Comparison of ENCODE assay signal across 18 cellular contexts in genomic region chr1:53558916-53559315, GRCh38.
DNase-seq lines count a peak whose midpoint lies in the region; ATAC-seq and TF ChIP-seq lines count a peak whose summit lies in the region.
"Had no signal": no experiment of that assay in that cellular context is flagged by ENCODE, and none has a peak within 500 bp of the region (broad histone marks: within the 10 kb centered on the region; RNA-seq: fewer than 3 reads in every experiment).

No MANE protein-coding gene starts in this region.

- no peaks in the 10 kb centered on the region for H3K9me3 ChIP-seq in upper lobe of right lung
- H3K9me3 ChIP-seq: BLaER1 treated with 17β-estradiol and CSF1 and Interleukin-3, amounts not matched to agents 10 nM and 100 nM; HAP-1 had no signal

- TF ChIP-seq CTCF in nephron progenitor cell (IDR thresholded peaks at IDR 0.05) (no peak), upper lobe of right lung (IDR thresholded peaks at IDR 0.05) (no peak)

- H3K4me3 ChIP-seq in H7 (ENCODE audit: insufficient read depth, low read depth, low read length) = no peak overlapping the region
- H3K4me3 ChIP-seq in upper lobe of right lung = no peak overlapping the region
- H3K4me3 ChIP-seq: BLaER1 treated with 17β-estradiol and CSF1 and Interleukin-3, amounts not matched to agents 10 nM and 100 nM; GM12878; HAP-1 had no signal

- peak overlapping the region; percentile 14 for H3K27ac Mint-ChIP-seq in nephron progenitor cell
- H3K27ac Mint-ChIP-seq: B cell; CD4-positive, CD25-positive, alpha-beta regulatory T cell had no signal

- no peak overlapping the region for H3K27ac ChIP-seq in upper lobe of right lung
- H3K27ac ChIP-seq: BLaER1 treated with 17β-estradiol and CSF1 and Interleukin-3, amounts not matched to agents 10 nM and 100 nM had no signal

- no peaks in the 10 kb centered on the region for H3K9me3 Mint-ChIP-seq in nephron progenitor cell
- H3K9me3 Mint-ChIP-seq: CD4-positive, CD25-positive, alpha-beta regulatory T cell; CD8-positive, alpha-beta memory T cell had no signal

- H3K36me3 ChIP-seq in H7 (replicated peaks; ENCODE audit: control insufficient read depth, insufficient read depth, low read length) (no peaks in the 10 kb centered on the region), upper lobe of right lung (no peaks in the 10 kb centered on the region)
- H3K36me3 ChIP-seq: BLaER1 treated with 17β-estradiol and CSF1 and Interleukin-3, amounts not matched to agents 10 nM and 100 nM; HAP-1 had no signal

- no peaks in the 10 kb centered on the region for H3K4me1 ChIP-seq in upper lobe of right lung
- H3K4me1 ChIP-seq: HAP-1 had no signal

- intact Hi-C loops in upper lobe of right lung (cut with DNase I) = no loop called here

- no peaks in the 10 kb centered on the region for H3K36me3 Mint-ChIP-seq in nephron progenitor cell (ENCODE audit: low read depth)
- H3K36me3 Mint-ChIP-seq: CD4-positive, CD25-positive, alpha-beta regulatory T cell; CD8-positive, alpha-beta memory T cell had no signal

- H3K4me1 Mint-ChIP-seq in nephron progenitor cell = peaks cover 45% of the 10 kb centered on the region
- H3K4me1 Mint-ChIP-seq: B cell had no signal

- H3K4me3 Mint-ChIP-seq in nephron progenitor cell = no peak overlapping the region
- H3K4me3 Mint-ChIP-seq: B cell; CD4-positive, CD25-positive, alpha-beta regulatory T cell; CD8-positive, alpha-beta memory T cell had no signal

- no peak for ATAC-seq in upper lobe of right lung
- ATAC-seq in GM21786 (IDR thresholded peaks at IDR 0.05; ENCODE audit: unreplicated experiment) = no peak
- ATAC-seq: GM12878 had no signal

- H3K27me3 ChIP-seq in H7 (ENCODE audit: control insufficient read depth, insufficient read depth, low read length) = peaks cover 4% of the 10 kb centered on the region; the same call in 1 of the 2 replicates
- peaks cover 7% of the 10 kb centered on the region for H3K27me3 ChIP-seq in upper lobe of right lung

- peak; percentile 3 for DNase-seq in activated CD8-positive, alpha-beta memory T cell treated with anti-CD3 and anti-CD28 coated beads, Interleukin-2, amount 50 U/mL, for 4 hours
- no peak for DNase-seq in activated CD8-positive, alpha-beta memory T cell treated with anti-CD3 and anti-CD28 coated beads for 24 hours
- DNase-seq in H7 (peak; percentile 7), nephron progenitor cell (no peak), upper lobe of right lung (peak; percentile 21), ureter (ENCODE audit: low spot score) (no peak)
- DNase-seq: CD4-positive, CD25-positive, alpha-beta regulatory T cell; COR-L47; DMS 273 treated with DMSO at 0.1 percent for 48 hours; DMS53; DND-41; EL had no signal

- H3K27me3 Mint-ChIP-seq in nephron progenitor cell (ENCODE audit: low read depth, poor library complexity) = peaks cover 14% of the 10 kb centered on the region

Comparison
In these comparisons a context has a peak if more than half of its experiments do, and no peak if none do; other contexts are left out.
1. DNase-seq: peak in activated CD8-positive, alpha-beta memory T cell treated with anti-CD3 and anti-CD28 coated beads, Interleukin-2, amount 50 U/mL, for 4 hours (single experiment), H7 (single experiment) and upper lobe of right lung (single experiment); none in activated CD8-positive, alpha-beta memory T cell treated with anti-CD3 and anti-CD28 coated beads for 24 hours (single experiment), nephron progenitor cell (single experiment) and ureter (single experiment).